Comparison of ENCODE assay signal across 15 cellular contexts in the genomic region with DNA sequence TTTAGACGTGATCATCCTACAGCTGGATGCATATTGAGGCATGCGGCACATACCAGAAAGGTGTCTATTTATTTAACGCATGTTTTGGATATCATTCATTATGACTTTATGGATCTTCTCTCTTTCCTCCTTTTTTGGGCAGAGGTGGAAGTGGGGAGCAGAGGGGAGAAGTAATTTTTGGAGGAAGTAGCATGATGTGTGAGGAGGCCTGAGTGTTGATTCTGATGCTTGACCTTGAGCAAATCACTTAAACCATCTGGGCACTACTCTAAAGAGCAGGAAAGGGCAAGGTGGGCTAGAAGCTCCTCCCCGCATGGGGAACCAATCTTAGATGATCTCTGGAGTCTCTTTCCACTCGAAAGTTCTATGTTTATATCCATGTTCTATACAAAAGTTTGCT.
DNase-seq lines count a peak whose midpoint lies in the region; ATAC-seq and TF ChIP-seq lines count a peak whose summit lies in the region.
"Had no signal": no experiment of that assay in that cellular context is flagged by ENCODE, and none has a peak within 500 bp of the region (broad histone marks: within the 10 kb centered on the region; RNA-seq: fewer than 3 reads in every experiment).

No MANE protein-coding gene starts in this region.

- H3K36me3 ChIP-seq in Loucy (ENCODE audit: insufficient read depth, low read length): no peaks in the 10 kb centered on the region
- no peaks in the 10 kb centered on the region for H3K36me3 ChIP-seq in esophagus squamous epithelium
- H3K36me3 ChIP-seq in parathyroid adenoma (ENCODE audit: control insufficient read depth, insufficient read depth, low read length): no peaks in the 10 kb centered on the region
- H3K36me3 ChIP-seq: Peyer's patch had no signal

- H2AFZ ChIP-seq in Loucy (ENCODE audit: low read length): peak overlapping the region; percentile 31; the same call in 1 of the 2 replicates
- no peak overlapping the region for H2AFZ ChIP-seq in parathyroid adenoma

- H3K4me2 ChIP-seq in Loucy (ENCODE audit: low read depth, low read length, poor library complexity, severe bottlenecking) (peak overlapping the region; percentile 6), parathyroid adenoma (ENCODE audit: low read length) (no peak overlapping the region)

- peak overlapping the region in 3 of 4 donors; percentile 5 to 84 (median 77) for H3K27ac ChIP-seq in esophagus squamous epithelium
- no peak overlapping the region for H3K27ac ChIP-seq in parathyroid adenoma

- H3K9me3 ChIP-seq in Loucy (ENCODE audit: insufficient read depth, low read depth, low read length) (no peaks in the 10 kb centered on the region), esophagus squamous epithelium (no peaks in the 10 kb centered on the region), parathyroid adenoma (ENCODE audit: control insufficient read depth, low read length) (no peaks in the 10 kb centered on the region)
- H3K9me3 ChIP-seq: Peyer's patch had no signal

- H3K27me3 ChIP-seq in Loucy (ENCODE audit: insufficient read depth, low read length, poor library complexity, severe bottlenecking) (no peaks in the 10 kb centered on the region), esophagus squamous epithelium (peaks cover 0 to 21% (median 0%) of the 10 kb centered on the region in 4 donors), parathyroid adenoma (ENCODE audit: control insufficient read depth, insufficient read depth, low read length) (no peaks in the 10 kb centered on the region)
- H3K27me3 ChIP-seq: Peyer's patch had no signal

- H3K79me2 ChIP-seq in Loucy (ENCODE audit: insufficient read depth, low read length) (no peaks in the 10 kb centered on the region), parathyroid adenoma (no peaks in the 10 kb centered on the region)

- ATAC-seq in HG02970 (IDR thresholded peaks at IDR 0.05; ENCODE audit: low FRiP score, unreplicated experiment): no peak
- ATAC-seq: activated CD8-positive, alpha-beta T cell treated with anti-CD3 and anti-CD28 coated beads, Interleukin-2, amount 10 ng/mL, durations not matched to agents 7 days and 5 days; esophagus mucosa had no signal

- no peak for TF ChIP-seq POLR2A in esophagus squamous epithelium (IDR thresholded peaks at IDR 0.05)

- intact Hi-C loops in esophagus squamous epithelium (cut with DNase I) (no loop called here), head of caudate nucleus (cut with DNase I) (loop anchor here (2.0 to 10.0 kb wide), 2 partner anchors 165 to 273 kb away; a partner anchor contains a TSS)

- 57 to 66% methylated on average over 5 of the region's 5 CpGs for WGBS in esophagus squamous epithelium, 2 donors

- H3K4me1 ChIP-seq in Loucy (ENCODE audit: insufficient read depth, low read length, poor library complexity, severe bottlenecking) (peaks cover 20% of the 10 kb centered on the region), esophagus squamous epithelium (peaks cover 13 to 43% (median 14%) of the 10 kb centered on the region in 3 donors), parathyroid adenoma (no peaks in the 10 kb centered on the region)
- H3K4me1 ChIP-seq: Peyer's patch had no signal

- peak; percentile 50 for DNase-seq in ACHN
- DNase-seq in esophagus squamous epithelium (lab: John Stamatoyannopoulos, UW): no peak
- DNase-seq in SHP77 treated with DMSO at 0.1 percent for 48 hours (lab: John Stamatoyannopoulos, UW): no peak
- no peak for DNase-seq in occipital lobe (lab: John Stamatoyannopoulos, UW)
- no peak for DNase-seq in head of caudate nucleus
- DNase-seq: activated CD8-positive, alpha-beta T cell treated with anti-CD3 and anti-CD28 coated beads, Interleukin-2, amount 10 ng/mL, durations not matched to agents 7 days and 5 days; activated gamma-delta T cell; cerebellar nuclear complex; nephron progenitor cell; Peyer's patch; T-helper 9 cell had no signal

- no peak overlapping the region for H3K9ac ChIP-seq in Loucy (ENCODE audit: low read depth, low read length, poor library complexity, severe bottlenecking)
- H3K9ac ChIP-seq in parathyroid adenoma: no peak overlapping the region

- no peaks in the 10 kb centered on the region for H3F3A ChIP-seq in Loucy (ENCODE audit: low read depth)

- in situ Hi-C loops in ACHN (cut with HindIII; ENCODE audit: low pct_ligation_motif_present, low pct_unique_long_range_greater_than_20kb, low sequenced_read_pairs): no loop called here

- TF ChIP-seq CTCF in Loucy (conservative IDR thresholded peaks at IDR 0.05; ENCODE audit: low read length): no peak
- TF ChIP-seq CTCF in esophagus squamous epithelium (IDR thresholded peaks at IDR 0.05): no peak
- TF ChIP-seq CTCF in parathyroid adenoma (IDR thresholded peaks at IDR 0.05): no peak

- no peak overlapping the region for H3K4me3 ChIP-seq in Loucy (ENCODE audit: low read length, poor library complexity, severe bottlenecking)
- H3K4me3 ChIP-seq in esophagus squamous epithelium: peak overlapping the region in 2 of 4 donors; percentile 34 to 57
- peak overlapping the region; percentile 16 for H3K4me3 ChIP-seq in parathyroid adenoma (ENCODE audit: low read depth, low read length)

- H4K20me1 ChIP-seq in Loucy (ENCODE audit: insufficient read depth, low read length, poor library complexity, severe bottlenecking): no peaks in the 10 kb centered on the region

- H3K9me2 ChIP-seq in Loucy (replicated peaks; ENCODE audit: low read depth, low read length): no peaks in the 10 kb centered on the region
